ENCODE assay signal across 8 cellular contexts in genomic region chr9:93132287-93132927, GRCh38. TPM values are rescaled to one million over a fixed set of nuclear protein-coding genes. Genes with fewer than 3 reads are reported as not detected.
DNase-seq lines count a peak whose midpoint lies in the region; ATAC-seq, FAIRE-seq and TF ChIP-seq lines count a peak whose summit lies in the region.

No MANE protein-coding gene starts in this region.

- H3K4me3 ChIP-seq in astrocyte of the spinal cord (ENCODE audit: low read depth, low read length) (peak overlapping the region; percentile 69), kidney (ENCODE audit: low read length in 2 of 2) (peak overlapping the region; percentile 68 to 81)

- peak overlapping the region; percentile 72 to 97 for H3K9ac ChIP-seq in kidney (ENCODE audit: low read length in 2 of 2)

- H3K9me3 Mint-ChIP-seq in stimulated activated naive CD8-positive, alpha-beta T cell treated with anti-CD3 and anti-CD28 coated beads, Interleukin-15, Interleukin-2, amounts not matched to agents 100 ng/mL and 50 ng/mL, for 24 hours, result no peaks in the 10 kb centered on the region
- H3K9me3 Mint-ChIP-seq in stimulated activated effector memory CD8-positive, alpha-beta T cell treated with anti-CD3 and anti-CD28 coated beads, Interleukin-12 subunit alpha, Interleukin-12 subunit beta, amount 100 ng/mL, for 72 hours, result no peaks in the 10 kb centered on the region

- no peak for TF ChIP-seq CTCF in astrocyte of the spinal cord (IDR thresholded peaks at IDR 0.05; ENCODE audit: low read depth, low read length)
- TF ChIP-seq CTCF in kidney (IDR thresholded peaks at IDR 0.05; ENCODE audit: borderline replicate concordance, extremely low read depth, insufficient read depth), result no peak

- no peaks in the 10 kb centered on the region for H3K27me3 Mint-ChIP-seq in stimulated activated naive CD8-positive, alpha-beta T cell treated with anti-CD3 and anti-CD28 coated beads, Interleukin-15, Interleukin-2, amounts not matched to agents 100 ng/mL and 50 ng/mL, for 24 hours

- peak overlapping the region; percentile 91 for H3K4me3 Mint-ChIP-seq in stimulated activated naive CD8-positive, alpha-beta T cell treated with anti-CD3 and anti-CD28 coated beads, Interleukin-15, Interleukin-2, amounts not matched to agents 100 ng/mL and 50 ng/mL, for 24 hours
- peak overlapping the region; percentile 88 for H3K4me3 Mint-ChIP-seq in stimulated activated effector memory CD8-positive, alpha-beta T cell treated with anti-CD3 and anti-CD28 coated beads, Interleukin-12 subunit alpha, Interleukin-12 subunit beta, amount 100 ng/mL, for 72 hours

- in situ Hi-C loops in astrocyte of the spinal cord (cut with HindIII; ENCODE audit: low sequenced_read_pairs), result no loop called here

- H3K36me3 ChIP-seq in kidney (ENCODE audit: control insufficient read depth in 1 of 2, insufficient read depth in 2 of 2, low read length in 2 of 2), result no peaks in the 10 kb centered on the region

- peaks cover 69% of the 10 kb centered on the region for H3K4me1 Mint-ChIP-seq in stimulated activated naive CD8-positive, alpha-beta T cell treated with anti-CD3 and anti-CD28 coated beads, Interleukin-15, Interleukin-2, amounts not matched to agents 100 ng/mL and 50 ng/mL, for 24 hours (ENCODE audit: low read depth)
- peaks cover 77% of the 10 kb centered on the region for H3K4me1 Mint-ChIP-seq in stimulated activated effector memory CD8-positive, alpha-beta T cell treated with anti-CD3 and anti-CD28 coated beads, Interleukin-12 subunit alpha, Interleukin-12 subunit beta, amount 100 ng/mL, for 72 hours

- peak overlapping the region; percentile 97 to 98 for H3K27ac ChIP-seq in kidney (ENCODE audit: low read depth in 2 of 2, low read length in 2 of 2)

- ATAC-seq in stimulated activated naive CD8-positive, alpha-beta T cell treated with anti-CD3 and anti-CD28 coated beads, Interleukin-15, Interleukin-2, amounts not matched to agents 100 U/mL and 50 U/mL, for 24 hours, result no peak
- no peak for ATAC-seq in stimulated activated effector memory CD8-positive, alpha-beta T cell treated with anti-CD3 and anti-CD28 coated beads, Interleukin-12 subunit alpha, Interleukin-12 subunit beta, amount 100 ng/mL, for 72 hours
- no peak for ATAC-seq in HG03342 (IDR thresholded peaks at IDR 0.05; ENCODE audit: unreplicated experiment)

- peak overlapping the region; percentile 90 for H3K27ac Mint-ChIP-seq in stimulated activated naive CD8-positive, alpha-beta T cell treated with anti-CD3 and anti-CD28 coated beads, Interleukin-15, Interleukin-2, amounts not matched to agents 100 ng/mL and 50 ng/mL, for 24 hours
- H3K27ac Mint-ChIP-seq in stimulated activated effector memory CD8-positive, alpha-beta T cell treated with anti-CD3 and anti-CD28 coated beads, Interleukin-12 subunit alpha, Interleukin-12 subunit beta, amount 100 ng/mL, for 72 hours, result peak overlapping the region; percentile 94

- DNase-seq in stimulated activated naive CD8-positive, alpha-beta T cell treated with anti-CD3 and anti-CD28 coated beads, Interleukin-15, Interleukin-2, amounts not matched to agents 100 U/mL and 50 U/mL, for 24 hours, result no peak
- DNase-seq in astrocyte of the spinal cord (ENCODE audit: low read depth, low spot score) (peak; percentile 35), kidney (peak; percentile 84), NCI-H187 treated with DMSO at 0.1 percent for 48 hours (lab: John Stamatoyannopoulos, UW) (no peak)
- no peak for DNase-seq in stimulated activated effector memory CD8-positive, alpha-beta T cell treated with anti-CD3 and anti-CD28 coated beads, Interleukin-12 subunit alpha, Interleukin-12 subunit beta, amount 100 ng/mL, for 72 hours (ENCODE audit: low spot score in 2 of 2)
- DNase-seq in activated CD4-positive, alpha-beta T cell treated with anti-CD3 and anti-CD28 coated beads, Interleukin-2, amount 50 U/mL, for 1 hour, result no peak

- peaks cover 8% of the 10 kb centered on the region for H3K36me3 Mint-ChIP-seq in stimulated activated naive CD8-positive, alpha-beta T cell treated with anti-CD3 and anti-CD28 coated beads, Interleukin-15, Interleukin-2, amounts not matched to agents 100 ng/mL and 50 ng/mL, for 24 hours (ENCODE audit: low read depth)
- H3K36me3 Mint-ChIP-seq in stimulated activated effector memory CD8-positive, alpha-beta T cell treated with anti-CD3 and anti-CD28 coated beads, Interleukin-12 subunit alpha, Interleukin-12 subunit beta, amount 100 ng/mL, for 72 hours, result peaks cover 62% of the 10 kb centered on the region

- FAIRE-seq in kidney (lab: Jason Lieb, UNC), result no peak

- intact Hi-C loops in kidney (cut with DNase I), result no loop called here

- no peaks in the 10 kb centered on the region for H3K9me3 ChIP-seq in kidney (ENCODE audit: control insufficient read depth in 1 of 2, low read length in 2 of 2)

- peaks cover 55 to 69% of the 10 kb centered on the region in 2 donors for H3K4me1 ChIP-seq in kidney (ENCODE audit: control insufficient read depth in 1 of 2, insufficient read depth in 1 of 2, low read depth in 1 of 2, low read length in 2 of 2)

RNA-seq across cellular contexts. Expression of gene NINJ1, which starts 1.6 kb away (rescaled TPM):
- total RNA-seq in kidney, result 56.3 TPM
- 149 TPM for polyA plus RNA-seq in kidney (ENCODE audit: insufficient read depth, low read depth, low replicate concordance)

RNA-seq across cellular contexts. Expression of gene CARD19, which starts 36.4 kb away (rescaled TPM):
- total RNA-seq in kidney, result 44.5 TPM
- polyA plus RNA-seq in kidney (ENCODE audit: insufficient read depth, low read depth, low replicate concordance), result 49.3 TPM

RNA-seq across cellular contexts. Expression of gene WNK2, which starts 51.5 kb away (rescaled TPM):
- total RNA-seq in kidney, result 4.8 TPM
- polyA plus RNA-seq in kidney (ENCODE audit: insufficient read depth, low read depth, low replicate concordance), result 1.5 TPM

Comparison
In these comparisons a context has a peak if more than half of its experiments do, and no peak if none do; other contexts are left out.
1. DNase-seq: peak in astrocyte of the spinal cord (single experiment) and kidney (single experiment); none in stimulated activated naive CD8-positive, alpha-beta T cell treated with anti-CD3 and anti-CD28 coated beads, Interleukin-15, Interleukin-2, amounts not matched to agents 100 U/mL and 50 U/mL, for 24 hours (single experiment), stimulated activated effector memory CD8-positive, alpha-beta T cell treated with anti-CD3 and anti-CD28 coated beads, Interleukin-12 subunit alpha, Interleukin-12 subunit beta, amount 100 ng/mL, for 72 hours (0 of 2), NCI-H187 treated with DMSO at 0.1 percent for 48 hours (single experiment) and activated CD4-positive, alpha-beta T cell treated with anti-CD3 and anti-CD28 coated beads, Interleukin-2, amount 50 U/mL, for 1 hour (single experiment).